23 cellular contexts compared by ENCODE assay signal in the genomic region with DNA sequence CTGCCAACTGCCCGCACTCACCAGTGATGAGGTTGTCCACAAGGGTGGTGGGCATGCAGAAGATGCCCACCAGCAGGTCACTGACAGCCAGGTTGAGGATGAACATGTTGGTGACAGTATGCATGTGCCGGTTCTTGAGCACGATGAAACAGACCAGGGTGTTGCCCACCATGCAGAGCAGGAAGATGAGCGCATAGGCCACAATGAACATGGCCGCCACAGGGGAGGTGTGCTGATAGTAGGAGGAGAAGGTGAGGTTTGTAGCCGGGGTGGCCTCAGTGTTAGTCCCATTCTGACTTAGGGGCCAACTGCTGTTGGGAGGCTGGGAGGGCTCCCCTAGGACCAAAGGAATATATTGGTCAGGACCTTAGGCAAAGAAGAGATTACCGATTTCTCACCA. TPM values are rescaled to one million over a fixed set of nuclear protein-coding genes. Genes with fewer than 3 reads are reported as not detected.
"Had no signal": no experiment of that assay in that cellular context is flagged by ENCODE, and none has a peak within 500 bp of the region (broad histone marks: within the 10 kb centered on the region; RNA-seq: fewer than 3 reads in every experiment).

No MANE protein-coding gene starts in this region.

- DNase-seq: KBM-7, MM.1S, NCI-H1092 treated with DMSO at 0.1 percent for 48 hours, NCI-H1436, NCI-H187, NCI-H2029, NCI-H2081 treated with DMSO at 0.1 percent for 48 hours, NCI-H2171, NCI-H226, NCI-H446, NCI-H510A, NCI-H524 treated with DMSO at 0.1 percent for 48 hours, NCI-H69, NCI-H774, Right ventricle myocardium superior, RPMI8226, SIG-M5 had no signal

- FAIRE-seq: HTR-8/SVneo, RCC 7860 had no signal

- H3K27ac ChIP-seq: HL-60, SK-N-MC had no signal

- H3K27me3 ChIP-seq: SJSA1 had no signal

- H3K9me3 ChIP-seq: SJSA1 had no signal

- H3K36me3 ChIP-seq: SJSA1 had no signal

- H3K4me3 ChIP-seq: SJSA1, SK-N-MC had no signal

RNA-seq across cellular contexts. Expression of gene NPFFR1, which starts 17.7 kb away (rescaled TPM):
- total RNA-seq: LHCN-M2, SJSA1 had no signal
